Comparison of ENCODE assay signal across 8 cellular contexts in genomic region chr3:88005066-88005465, GRCh38. TPM values are rescaled to one million over a fixed set of nuclear protein-coding genes. Genes with fewer than 3 reads are reported as not detected.
A peak's percentile ranks its signal among the peaks of the same experiment; 100 is the strongest.
DNase-seq lines count a peak whose midpoint lies in the region; ATAC-seq and TF ChIP-seq lines count a peak whose summit lies in the region.

No MANE protein-coding gene starts in this region.

- H3K4me3 ChIP-seq in HCT116 (replicated peaks in 1 of 2; ENCODE audit: low read depth in 1 of 2, low read length in 2 of 2) (no peak overlapping the region), spleen (no peak overlapping the region)

- no peaks in the 10 kb centered on the region for H3K9me3 ChIP-seq in HCT116 (ENCODE audit: control insufficient read depth in 1 of 2, insufficient read depth in 1 of 2, low read depth in 1 of 2, low read length in 2 of 2)
- no peaks in the 10 kb centered on the region for H3K9me3 ChIP-seq in spleen

- BruUV-seq in HCT116 (replicated peaks; lab: Mats Ljungman, UMichigan): no TSS peak

- RAD21 ChIA-PET in HCT116 (lab: Charles Lee; ENCODE audit: low non-redundant PET in 1 of 2, low total read pairs in 2 of 2, uncharacterized antibody in 2 of 2, unreplicated experiment in 2 of 2): interaction anchor here (0.6 to 1.1 kb wide), 2 partner anchors 132 to 746 kb away, joined by 3 to 4 read pairs; no protein-coding TSS in a partner anchor

- DNase-seq in ELR (ENCODE audit: low read depth) (peak; percentile 76), HCT116 (ENCODE audit: low read depth, low spot score) (peak; percentile 18), OCI-M1 (lab: John Stamatoyannopoulos, UW) (peak; percentile 70), fibroblast of gingiva (ENCODE audit: low read depth) (peak; percentile 30), spleen (no peak), NCI-H2171 treated with DMSO at 0.1 percent for 48 hours (lab: John Stamatoyannopoulos, UW) (no peak), NCI-H1417 treated with DMSO at 0.1 percent for 48 hours (lab: John Stamatoyannopoulos, UW) (no peak), NCI-H345 (lab: John Stamatoyannopoulos, UW) (no peak)

- intact Hi-C loops in HCT116 (cut with micrococcal nuclease) (loop anchor here (1.0 to 10.0 kb wide), 2 partner anchors 500 to 745 kb away; no protein-coding TSS in a partner anchor), spleen (cut with DNase I; ENCODE audit: low total_unique reads) (loop anchor here (10.0 kb wide), 1 partner anchor 230 kb away; no protein-coding TSS in a partner anchor)

- ATAC-seq in HCT116: peak; percentile 47; the same call in 1 of the 2 replicates

- peak; percentile 46 for TF ChIP-seq RAD21 in HCT116 (IDR thresholded peaks at IDR 0.05; ENCODE audit: low read depth)

- no peaks in the 10 kb centered on the region for H3K36me3 ChIP-seq in HCT116 (ENCODE audit: control insufficient read depth in 1 of 2, insufficient read depth in 2 of 2, low read length in 2 of 2)
- no peaks in the 10 kb centered on the region for H3K36me3 ChIP-seq in spleen

- H3K9me2 ChIP-seq in HCT116 (ENCODE audit: insufficient read depth): no peaks in the 10 kb centered on the region

- no peak overlapping the region for H3K4me2 ChIP-seq in HCT116 (ENCODE audit: low read length)

- TF ChIP-seq POLR2A in HCT116 (IDR thresholded peaks at IDR 0.05; ENCODE audit: borderline replicate concordance, extremely low read depth, insufficient read depth, insufficient read length) (no peak), spleen (IDR thresholded peaks at IDR 0.05) (no peak)

- no peaks in the 10 kb centered on the region for H3K27me3 ChIP-seq in HCT116 (ENCODE audit: insufficient read depth, low read length)
- no peaks in the 10 kb centered on the region for H3K27me3 ChIP-seq in spleen (replicated peaks in 1 of 7)

- WGBS in spleen, 5 donors: 6 to 15% (median 7%) methylated on average over 2 of the region's 2 CpGs

- TF ChIP-seq CTCF in HCT116 (IDR thresholded peaks at IDR 0.05 in 2 of 3, conservative IDR thresholded peaks at IDR 0.05 in 1 of 3; ENCODE audit: borderline replicate concordance in 1 of 3, insufficient read depth in 1 of 3, low read depth in 2 of 3, low read length in 2 of 3) (peak in 2 of 3 experiments; percentile 12 to 52; a peak in 2 of 6 replicates), spleen (IDR thresholded peaks at IDR 0.05 in 8 of 11, conservative IDR thresholded peaks at IDR 0.05 in 3 of 11) (peak in 8 of 11 experiments; percentile 9 to 53 (median 40))

- no peak overlapping the region for H2AFZ ChIP-seq in HCT116 (ENCODE audit: low read depth, low read length, poor library complexity, severe bottlenecking)

- CTCF ChIA-PET in HCT116 (lab: Charles Lee): interaction anchor here (0.7 to 2.5 kb wide), 18 partner anchors 9 to 1302 kb away, joined by 3 to 26 read pairs (median 4); partner anchors contain the start of genes C3orf38 and CHMP2B

- no peak overlapping the region for H3K27ac ChIP-seq in HCT116 (ENCODE audit: low read depth, low read length)
- H3K27ac ChIP-seq in spleen: no peak overlapping the region

- no peak overlapping the region for H3K9ac ChIP-seq in HCT116 (ENCODE audit: low read length)

- no peaks in the 10 kb centered on the region for H3K79me2 ChIP-seq in HCT116 (ENCODE audit: insufficient read depth, low read length)

- H3K4me1 ChIP-seq in HCT116 (ENCODE audit: control insufficient read depth in 1 of 2, insufficient read depth in 2 of 2, low read length in 2 of 2): no peaks in the 10 kb centered on the region
- peaks cover 0 to 23% (median 3%) of the 10 kb centered on the region in 6 donors for H3K4me1 ChIP-seq in spleen

- no peaks in the 10 kb centered on the region for H4K20me1 ChIP-seq in HCT116 (ENCODE audit: insufficient read depth)

- POLR2A ChIA-PET in HCT116 (lab: Charles Lee): no interaction called here

TF ChIP-seq in HCT116, 20 proteins besides CTCF, POLR2A, EP300 and RAD21:
- TF ChIP-seq ZFX (IDR thresholded peaks at IDR 0.05): no peak
- TF ChIP-seq JUND (IDR thresholded peaks at IDR 0.05): no peak
- TF ChIP-seq CEBPB (IDR thresholded peaks at IDR 0.05; ENCODE audit: low read depth): no peak
- no peak for TF ChIP-seq SIN3A (IDR thresholded peaks at IDR 0.05; ENCODE audit: low read depth)
- no peak for TF ChIP-seq CBX3 (IDR thresholded peaks at IDR 0.05; ENCODE audit: low read depth)
TF ChIP-seq in HCT116: peak in this region for 0.

RNA-seq across cellular contexts. Expression of gene CGGBP1, which starts 53.7 kb away (rescaled TPM):
- total RNA-seq in HCT116 (2021; ENCODE audit: unreplicated experiment) (52.7 TPM), spleen (100 to 1,000 TPM in 2 of 7 donors, 10 to 100 TPM in 5; 72.8 to 130 (median 82.6) TPM)
- 29.9 and 36.8 TPM in 2 replicates for polyA plus RNA-seq in HCT116 (2012)
- polyA plus RNA-seq in spleen: 10 to 100 TPM; 44.0 to 56.8 (median 45.8) TPM

RNA-seq across cellular contexts. Expression of gene ZNF654, which starts 54.0 kb away (rescaled TPM):
- total RNA-seq in HCT116 (2021; ENCODE audit: unreplicated experiment) (7.0 TPM), spleen (10 to 100 TPM; 14.9 to 22.3 (median 16.9) TPM)
- 1.5 and 2.2 TPM in 2 replicates for polyA plus RNA-seq in HCT116 (2012)
- 1 to 10 TPM; 2.8 to 3.8 (median 3.3) TPM for polyA plus RNA-seq in spleen

Comparison
In these comparisons a context has a peak if more than half of its experiments do, and no peak if none do; other contexts are left out.
1. DNase-seq: peak in ELR (single experiment), HCT116 (single experiment), OCI-M1 (single experiment) and fibroblast of gingiva (single experiment); none in spleen (single experiment), NCI-H2171 treated with DMSO at 0.1 percent for 48 hours (single experiment), NCI-H1417 treated with DMSO at 0.1 percent for 48 hours (single experiment) and NCI-H345 (single experiment).